14 cellular contexts compared by ENCODE assay signal in genomic region chr5:159059722-159060121, GRCh38. TPM values are rescaled to one million over a fixed set of nuclear protein-coding genes. Genes with fewer than 3 reads are reported as not detected.
DNase-seq lines count a peak whose midpoint lies in the region; FAIRE-seq and TF ChIP-seq lines count a peak whose summit lies in the region.
"Had no signal": no experiment of that assay in that cellular context is flagged by ENCODE, and none has a peak within 500 bp of the region (broad histone marks: within the 10 kb centered on the region; RNA-seq: fewer than 3 reads in every experiment).

No MANE protein-coding gene starts in this region.

- no peak for TF ChIP-seq CTCF in uterus (IDR thresholded peaks at IDR 0.05)

- H3K4me1 ChIP-seq in uterus: peaks cover 0 to 10% of the 10 kb centered on the region in 2 donors

- H3K9me3 ChIP-seq in uterus (no peaks in the 10 kb centered on the region), MG63 (no peaks in the 10 kb centered on the region)
- H3K9me3 ChIP-seq: heart left ventricle had no signal

- no peak for TF ChIP-seq POLR2A in uterus (IDR thresholded peaks at IDR 0.05)

- FAIRE-seq in endometrium (lab: Jason Lieb, UNC): peak; percentile 15

- H3K4me3 ChIP-seq in uterus: no peak overlapping the region
- H3K4me3 ChIP-seq in MG63: no peak overlapping the region
- H3K4me3 ChIP-seq: heart left ventricle had no signal

- DNase-seq in NOMO-1 treated with DMSO at 0.1 percent for 48 hours (lab: John Stamatoyannopoulos, UW; ENCODE audit: unreplicated experiment): peak; percentile 17
- DNase-seq in NOMO-1 treated with dmso at 0.1 percent for 144 hours (lab: John Stamatoyannopoulos, UW; ENCODE audit: unreplicated experiment): no peak
- peak; percentile 33 for DNase-seq in NCI-H69 (lab: John Stamatoyannopoulos, UW)
- no peak for DNase-seq in uterus
- DNase-seq in anterior cingulate cortex (lab: John Stamatoyannopoulos, UW): no peak
- DNase-seq in MG63: no peak
- DNase-seq in HUDEP-2 (lab: John Stamatoyannopoulos, UW; ENCODE audit: unreplicated experiment in 76 of 76): no peak
- DNase-seq: ACHN; activated CD4-positive, CD25-positive, alpha-beta regulatory T cell; activated gamma-delta T cell treated with Interleukin-2 at 50 U/mL for 16 hours; CD8-positive, alpha-beta memory T cell; heart left ventricle; mammary epithelial cell had no signal

- H3K27ac ChIP-seq in uterus: peak overlapping the region; percentile 53 to 86

- H3K36me3 ChIP-seq in uterus (no peaks in the 10 kb centered on the region), MG63 (no peaks in the 10 kb centered on the region)
- H3K36me3 ChIP-seq: heart left ventricle had no signal

- H3K27me3 ChIP-seq in uterus (no peaks in the 10 kb centered on the region), MG63 (no peaks in the 10 kb centered on the region)
- H3K27me3 ChIP-seq: heart left ventricle had no signal

- intact Hi-C loops in uterus (cut with DNase I; ENCODE audit: low total_unique reads): loop anchor here (5.0 kb wide), 1 partner anchor 38 kb away; the partner anchor contains the start of gene EBF1

RNA-seq across cellular contexts. Expression of gene EBF1, which starts 40.0 kb away (rescaled TPM):
- 10 to 100 TPM; 16.2 to 82.6 (median 29.2) TPM for total RNA-seq in uterus
- total RNA-seq in MG63 (2014; rRNA removed; shearing (Covaris generic); ENCODE audit: low replicate concordance): 1.7 and 5.1 TPM in 2 replicates

Comparison
In these comparisons a context has a peak if more than half of its experiments do, and no peak if none do; other contexts are left out.
1. DNase-seq: peak in NOMO-1 treated with DMSO at 0.1 percent for 48 hours (single experiment) and NCI-H69 (single experiment); none in NOMO-1 treated with dmso at 0.1 percent for 144 hours (single experiment), uterus (0 of 2), anterior cingulate cortex (0 of 58), MG63 (single experiment) and HUDEP-2 (0 of 76).